Comparison of ENCODE assay signal across 23 cellular contexts in the genomic region with DNA sequence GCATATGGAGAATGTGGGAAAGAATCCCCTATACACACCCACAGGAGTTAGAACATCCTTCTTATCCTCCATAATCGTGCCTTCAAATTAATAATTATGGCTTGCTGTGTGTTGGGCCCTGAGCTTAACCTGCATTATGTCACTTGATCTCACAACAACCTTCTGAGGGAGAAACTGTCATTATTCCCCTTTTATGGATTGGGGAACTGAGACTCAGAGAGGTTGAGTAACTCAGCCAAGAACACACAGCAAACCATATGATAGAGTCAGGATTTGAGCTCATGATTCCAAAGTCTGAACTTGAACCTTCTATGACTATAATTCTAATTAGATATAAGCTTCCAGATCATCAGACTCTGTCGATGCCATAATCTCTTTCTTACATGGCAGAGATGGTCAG.
DNase-seq lines count a peak whose midpoint lies in the region; ATAC-seq, FAIRE-seq and TF ChIP-seq lines count a peak whose summit lies in the region.
"Had no signal": no experiment of that assay in that cellular context is flagged by ENCODE, and none has a peak within 500 bp of the region (broad histone marks: within the 10 kb centered on the region; RNA-seq: fewer than 3 reads in every experiment).

No MANE protein-coding gene starts in this region.

- H3K4me2 ChIP-seq in H1 (ENCODE audit: insufficient read depth in 1 of 2, low read depth in 2 of 2, low read length in 2 of 2): no peak overlapping the region
- H3K4me2 ChIP-seq: BLaER1 had no signal

- H3K79me2 ChIP-seq in H1 (ENCODE audit: control insufficient read depth in 1 of 2, insufficient read depth in 2 of 2, low read length in 2 of 2): no peaks in the 10 kb centered on the region

- H3K23me2 ChIP-seq in H1 (ENCODE audit: low read depth, low read length): no peaks in the 10 kb centered on the region; the same call in 1 of the 2 replicates

- TF ChIP-seq CTCF in WERI-Rb-1 (IDR thresholded peaks at IDR 0.05; ENCODE audit: low read depth, low read length): no peak
- no peak for TF ChIP-seq CTCF in H1 (IDR thresholded peaks at IDR 0.05; ENCODE audit: control extremely low read depth in 1 of 3, insufficient read depth in 1 of 3, low read depth in 1 of 3, low read length in 3 of 3)
- no peak for TF ChIP-seq CTCF in uterus (IDR thresholded peaks at IDR 0.05)

- H2AK5ac ChIP-seq in H1 (ENCODE audit: low read depth, low read length): peak overlapping the region; percentile 91

- 92% methylated on average over 2 of the region's 2 CpGs; no CpG with 5 or more reads in 1 of the 2 experiments for WGBS in H1 (ENCODE audit: extremely low coverage in 1 of 2, insufficient coverage in 1 of 2, insufficient read length in 1 of 2, insufficient replicate concordance in 2 of 2, low coverage in 1 of 2, low lambda C conversion rate in 2 of 2, missing lambda C conversion rate in 1 of 2), 2 experiments

- H3K36me3 ChIP-seq in WERI-Rb-1: no peaks in the 10 kb centered on the region
- H3K36me3 ChIP-seq in H1 (ENCODE audit: control insufficient read depth in 2 of 4, insufficient read depth in 4 of 4, low read length in 3 of 4): no peaks in the 10 kb centered on the region
- H3K36me3 ChIP-seq in uterus: no peaks in the 10 kb centered on the region
- H3K36me3 ChIP-seq: BLaER1 had no signal

- no peaks in the 10 kb centered on the region for H3K9me3 Mint-ChIP-seq in activated T-cell treated with anti-CD3 and anti-CD28 coated beads, Interleukin-2, amount 50 U/mL, for 24 hours
- no peaks in the 10 kb centered on the region for H3K9me3 Mint-ChIP-seq in stimulated activated memory B cell treated with anti-CD40 and anti-IgM and Interleukin-4, amounts not matched to agents 10 μg/mL and 1 μg/mL and 100 μg/mL, for 72 hours
- H3K9me3 Mint-ChIP-seq: CD4-positive, CD25-positive, alpha-beta regulatory T cell; CD8-positive, alpha-beta T cell had no signal

- H4K91ac ChIP-seq in H1 (replicated peaks; ENCODE audit: insufficient read length, low read length): no peak overlapping the region

- H3K4me3 Mint-ChIP-seq in activated T-cell treated with anti-CD3 and anti-CD28 coated beads, Interleukin-2, amount 50 U/mL, for 24 hours: no peak overlapping the region
- no peak overlapping the region for H3K4me3 Mint-ChIP-seq in stimulated activated memory B cell treated with anti-CD40 and anti-IgM and Interleukin-4, amounts not matched to agents 10 μg/mL and 1 μg/mL and 100 μg/mL, for 72 hours
- H3K4me3 Mint-ChIP-seq: B cell; CD4-positive, CD25-positive, alpha-beta regulatory T cell; CD8-positive, alpha-beta T cell had no signal

- no peak overlapping the region for H3K14ac ChIP-seq in H1 (ENCODE audit: insufficient read length)

- H3K27ac Mint-ChIP-seq in activated T-cell treated with anti-CD3 and anti-CD28 coated beads, Interleukin-2, amount 50 U/mL, for 24 hours: peak overlapping the region; percentile 3
- H3K27ac Mint-ChIP-seq in stimulated activated memory B cell treated with anti-CD40 and anti-IgM and Interleukin-4, amounts not matched to agents 10 μg/mL and 1 μg/mL and 100 μg/mL, for 72 hours: peak overlapping the region; percentile 27
- H3K27ac Mint-ChIP-seq: CD8-positive, alpha-beta T cell had no signal

- H3K27ac ChIP-seq in WERI-Rb-1: peak overlapping the region; percentile 70
- no peak overlapping the region for H3K27ac ChIP-seq in H1 (ENCODE audit: low read depth, low read length)
- H3K27ac ChIP-seq in uterus: no peak overlapping the region
- H3K27ac ChIP-seq: 22Rv1, BLaER1, C4-2B had no signal

- H3K4me1 Mint-ChIP-seq in activated T-cell treated with anti-CD3 and anti-CD28 coated beads, Interleukin-2, amount 50 U/mL, for 24 hours (ENCODE audit: low read depth): peaks cover 25% of the 10 kb centered on the region
- peaks cover 25% of the 10 kb centered on the region for H3K4me1 Mint-ChIP-seq in stimulated activated memory B cell treated with anti-CD40 and anti-IgM and Interleukin-4, amounts not matched to agents 10 μg/mL and 1 μg/mL and 100 μg/mL, for 72 hours

- no peak for TF ChIP-seq RAD21 in H1 (IDR thresholded peaks at IDR 0.05 in 1 of 2, conservative IDR thresholded peaks at IDR 0.05 in 1 of 2; ENCODE audit: low read depth in 2 of 2, low read length in 2 of 2)

- POLR2A ChIA-PET in H1 (lab: Charles Lee; ENCODE audit: partially characterized antibody): no interaction called here

- H3K79me1 ChIP-seq in H1 (ENCODE audit: low read depth, low read length): no peaks in the 10 kb centered on the region

- intact Hi-C loops in uterus (cut with DNase I; ENCODE audit: low total_unique reads): no loop called here

- no peak overlapping the region for H3K4ac ChIP-seq in H1 (replicated peaks; ENCODE audit: insufficient read length, low read depth, low read length)

- no peak overlapping the region for H3K56ac ChIP-seq in H1 (replicated peaks; ENCODE audit: insufficient read length, low read depth, low read length)

- H3K23ac ChIP-seq in H1 (ENCODE audit: insufficient read length): no peak overlapping the region

- no peak overlapping the region for H3K18ac ChIP-seq in H1 (ENCODE audit: extremely low read depth, low read length)

- H3K27me3 Mint-ChIP-seq in activated T-cell treated with anti-CD3 and anti-CD28 coated beads, Interleukin-2, amount 50 U/mL, for 24 hours: no peaks in the 10 kb centered on the region
- H3K27me3 Mint-ChIP-seq in stimulated activated memory B cell treated with anti-CD40 and anti-IgM and Interleukin-4, amounts not matched to agents 10 μg/mL and 1 μg/mL and 100 μg/mL, for 72 hours: no peaks in the 10 kb centered on the region
- H3K27me3 Mint-ChIP-seq: B cell; CD4-positive, CD25-positive, alpha-beta regulatory T cell had no signal

- H3K27me3 ChIP-seq in WERI-Rb-1 (ENCODE audit: insufficient read depth, low read depth, severe bottlenecking) (no peaks in the 10 kb centered on the region), H1 (replicated peaks in 1 of 4; ENCODE audit: control insufficient read depth in 3 of 4, extremely low read depth in 1 of 4, insufficient read depth in 3 of 4, low read length in 3 of 4) (no peaks in the 10 kb centered on the region), uterus (no peaks in the 10 kb centered on the region)
- H3K27me3 ChIP-seq: BLaER1 had no signal

- H3K9me3 ChIP-seq in WERI-Rb-1 (ENCODE audit: severe bottlenecking): no peaks in the 10 kb centered on the region
- peaks cover 7 to 9% of the 10 kb centered on the region in 2 experiments; a peak in 3 of 4 replicates for H3K9me3 ChIP-seq in H1 (ENCODE audit: insufficient read depth in 2 of 2, low read depth in 1 of 2, low read length in 1 of 2)
- H3K9me3 ChIP-seq in uterus: no peaks in the 10 kb centered on the region
- H3K9me3 ChIP-seq: Caco-2 had no signal

- peak overlapping the region; percentile 79; the same call in 1 of the 2 replicates for H2BK5ac ChIP-seq in H1 (ENCODE audit: low read depth, low read length)

- H3K4me1 ChIP-seq in H1 (replicated peaks in 1 of 4; ENCODE audit: control insufficient read depth in 3 of 4, insufficient read depth in 4 of 4, low read length in 3 of 4): peaks cover 4 to 23% (median 16%) of the 10 kb centered on the region in 4 experiments; a peak in 6 of 7 replicates
- no peaks in the 10 kb centered on the region for H3K4me1 ChIP-seq in uterus
- H3K4me1 ChIP-seq: BLaER1, Caco-2 had no signal

- CTCF ChIA-PET in H1 (lab: Charles Lee; ENCODE audit: partially characterized antibody): interaction anchor here (0.7 to 2.3 kb wide), 4 partner anchors 10 to 111 kb away, joined by 3 to 12 read pairs (median 4); no protein-coding TSS in a partner anchor

- no peak for ATAC-seq in stimulated activated memory B cell treated with anti-CD40 and anti-IgM and Interleukin-4, amounts not matched to agents 10 μg/mL and 1 μg/mL and 100 μg/mL, for 72 hours
- no peak for ATAC-seq in HG02763 (IDR thresholded peaks at IDR 0.05; ENCODE audit: unreplicated experiment)
- ATAC-seq: CD8-positive, alpha-beta T cell had no signal

- H4K5ac ChIP-seq in H1 (ENCODE audit: insufficient read length, low read depth, low read length): no peak overlapping the region

- DNase-seq in activated T-cell treated with anti-CD3 and anti-CD28 coated beads, Interleukin-2, amount 50 U/mL, for 24 hours: no peak
- no peak for DNase-seq in activated T-cell treated with anti-CD3 and anti-CD28 coated beads, Interleukin-2, amount 50 U/mL, for 48 hours
- DNase-seq in WERI-Rb-1: no peak
- no peak for DNase-seq in H1 (ENCODE audit: low read depth in 1 of 2, low spot score in 2 of 2)
- no peak for DNase-seq in NK-92 treated with Interleukin-12 subunit alpha and Interleukin-12 subunit beta, amount 100 ng/mL, for 24 hours (lab: John Stamatoyannopoulos, UW)
- DNase-seq in uterus: no peak
- DNase-seq: Caco-2; CD4-positive, CD25-positive, alpha-beta regulatory T cell; CD8-positive, alpha-beta T cell; DMS153; DND-41; GOT3; H7; HCEC 1CT had no signal

- FAIRE-seq in H1 (lab: Jason Lieb, UNC): no peak
- FAIRE-seq: A204.1, G401.6, GM12892 had no signal

- no peak overlapping the region for H4K8ac ChIP-seq in H1 (ENCODE audit: extremely low read depth, insufficient read depth, low read length)

- H3K36me3 Mint-ChIP-seq in activated T-cell treated with anti-CD3 and anti-CD28 coated beads, Interleukin-2, amount 50 U/mL, for 24 hours (ENCODE audit: low read depth): peaks cover 49% of the 10 kb centered on the region
- peaks cover 66% of the 10 kb centered on the region for H3K36me3 Mint-ChIP-seq in stimulated activated memory B cell treated with anti-CD40 and anti-IgM and Interleukin-4, amounts not matched to agents 10 μg/mL and 1 μg/mL and 100 μg/mL, for 72 hours

- H2BK15ac ChIP-seq in H1 (ENCODE audit: low read length): peak overlapping the region; percentile 36

- H3K4me3 ChIP-seq in WERI-Rb-1 (ENCODE audit: low read depth, low read length) (no peak overlapping the region), H1 (ENCODE audit: extremely low read depth in 1 of 4, insufficient read depth in 2 of 4, low read depth in 3 of 4, low read length in 4 of 4) (no peak overlapping the region), uterus (no peak overlapping the region)
- H3K4me3 ChIP-seq: BLaER1 had no signal

- H2BK12ac ChIP-seq in H1 (ENCODE audit: low read depth, low read length): peak overlapping the region; percentile 94

- no peak overlapping the region for H2BK120ac ChIP-seq in H1 (replicated peaks; ENCODE audit: low read depth, low read length)

- H2BK20ac ChIP-seq in H1 (ENCODE audit: low read length): peak overlapping the region; percentile 37; the same call in 1 of the 2 replicates

- TF ChIP-seq EP300 in H1 (IDR thresholded peaks at IDR 0.05; ENCODE audit: borderline replicate concordance in 1 of 2, low read depth in 2 of 2, low read length in 2 of 2): no peak

- H2AFZ ChIP-seq in H1 (ENCODE audit: low read length): no peak overlapping the region

- TF ChIP-seq POLR2A in H1 (IDR thresholded peaks at IDR 0.05; ENCODE audit: control extremely low read depth in 1 of 2, low read depth in 2 of 2, low read length in 2 of 2) (no peak), uterus (IDR thresholded peaks at IDR 0.05) (no peak)

- H3K9ac ChIP-seq in H1 (replicated peaks in 1 of 4; ENCODE audit: extremely low read depth in 1 of 4, low read depth in 3 of 4, low read length in 3 of 4): no peak overlapping the region
- H3K9ac ChIP-seq: BLaER1 had no signal

- no peaks in the 10 kb centered on the region for H4K20me1 ChIP-seq in H1 (replicated peaks in 1 of 2; ENCODE audit: control insufficient read depth in 1 of 2, insufficient read depth in 2 of 2, low read length in 2 of 2)
- H4K20me1 ChIP-seq: BLaER1 had no signal
